ENCODE assay signal across 18 cellular contexts in genomic region chr16:626174-626765, GRCh38. TPM values are rescaled to one million over a fixed set of nuclear protein-coding genes. Genes with fewer than 3 reads are reported as not detected.
DNase-seq lines count a peak whose midpoint lies in the region; ATAC-seq, FAIRE-seq and TF ChIP-seq lines count a peak whose summit lies in the region.
"Had no signal": no experiment of that assay in that cellular context is flagged by ENCODE, and none has a peak within 500 bp of the region (broad histone marks: within the 10 kb centered on the region; RNA-seq: fewer than 3 reads in every experiment).

No MANE protein-coding gene starts in this region.

- no peaks in the 10 kb centered on the region for H3K9me1 ChIP-seq in endothelial cell of umbilical vein (replicated peaks; ENCODE audit: control insufficient read depth, extremely low read depth, insufficient read depth, low read length)

- H3K79me2 ChIP-seq in endothelial cell of umbilical vein (ENCODE audit: control insufficient read depth, insufficient read depth, low read length): no peaks in the 10 kb centered on the region

- H3K4me1 ChIP-seq in endothelial cell of umbilical vein (ENCODE audit: control insufficient read depth, extremely low read depth, insufficient read depth, low read length) (peaks cover 3% of the 10 kb centered on the region), psoas muscle (peaks cover 25% of the 10 kb centered on the region)

- no peak overlapping the region for H3K4me2 ChIP-seq in endothelial cell of umbilical vein (ENCODE audit: insufficient read depth, low read length)

- 89 to 94% (median 90%) methylated on average over 11 to 19 of the region's 19 CpGs for WGBS in psoas muscle, 3 donors

- H3K27ac ChIP-seq in AG04450 (ENCODE audit: low read depth, low read length) (peak overlapping the region; percentile 86), RWPE1 (peak overlapping the region; percentile 97), endothelial cell of umbilical vein (ENCODE audit: insufficient read depth, low read depth, low read length) (peak overlapping the region; percentile 70), psoas muscle (peak overlapping the region; percentile 68)

- no peak for TF ChIP-seq POLR2A in endothelial cell of umbilical vein (IDR thresholded peaks at IDR 0.05; ENCODE audit: low read depth, low read length)

- POLR2A ChIA-PET in AG04450 (lab: Yijun Ruan, JAX) (interaction anchor here (2.3 kb wide), 1 partner anchor 10 kb away, joined by 10 read pairs; the partner anchor contains the start of gene METTL26), RWPE1 (lab: Yijun Ruan, JAX; ENCODE audit: low non-redundant PET) (interaction anchor here (1.0 kb wide), 1 partner anchor 10 kb away, joined by 3 read pairs; the partner anchor contains the start of gene METTL26), endothelial cell of umbilical vein (lab: Charles Lee) (interaction anchor here (0.6 to 1.2 kb wide), 2 partner anchors 10 to 212 kb away, joined by 4 to 6 read pairs; partner anchors contain the start of gene METTL26)

- DNase-seq in AG04450 (ENCODE audit: low read depth, low spot score) (no peak), RWPE1 (ENCODE audit: low spot score) (no peak), endothelial cell of umbilical vein (ENCODE audit: low read depth, low spot score) (no peak), psoas muscle (peak in 1 of 2 donors; percentile 13), T-helper 1 cell (no peak), GM19238 (ENCODE audit: insufficient read length, low spot score) (no peak), glomerular visceral epithelial cell (ENCODE audit: extremely low spot score) (no peak)
- no peak for DNase-seq in stimulated activated CD8-positive, alpha-beta memory T cell treated with anti-CD3 and anti-CD28 coated beads, Interleukin-4, amount 100 ng/mL, for 48 hours
- DNase-seq: activated B cell treated with CpG ODN at 0.5 μM for 24 hours; activated CD4-positive, alpha-beta T cell treated with anti-CD3 and anti-CD28 coated beads, Interleukin-2, amount 50 U/mL, for 48 hours; activated gamma-delta T cell treated with Interleukin-2 at 50 U/mL for 16 hours; central memory CD4-positive, alpha-beta T cell; KBM-7; natural killer cell; NCI-H187; NCI-H2227 treated with DMSO at 0.1 percent for 48 hours; NCI-H748 treated with DMSO at 0.1 percent for 48 hours; SIG-M5 had no signal

- H3K4me3 ChIP-seq in AG04450 (ENCODE audit: low read depth, low read length) (no peak overlapping the region), endothelial cell of umbilical vein (replicated peaks in 1 of 3; ENCODE audit: insufficient read depth in 1 of 3, low read depth in 1 of 3, low read length in 3 of 3) (no peak overlapping the region), psoas muscle (no peak overlapping the region)

- CTCF ChIA-PET in AG04450 (lab: Charles Lee): interaction anchor here (0.6 kb wide), 1 partner anchor 855 kb away, joined by 7 read pairs; no protein-coding TSS in a partner anchor
- CTCF ChIA-PET in RWPE1 (lab: Yijun Ruan, JAX): interaction anchor here (1.4 kb wide), 1 partner anchor 22 kb away, joined by 5 read pairs; no protein-coding TSS in a partner anchor
- CTCF ChIA-PET in endothelial cell of umbilical vein (lab: Charles Lee): interaction anchor here (1.0 to 1.6 kb wide), 3 partner anchors 10 to 36 kb away, joined by 3 to 7 read pairs (median 3); partner anchors contain the start of genes MCRIP2 and METTL26

- dilution Hi-C loops in endothelial cell of umbilical vein (cut with MboI; ENCODE audit: extremely low pct_ligation_motif_present, low sequenced_read_pairs): no loop called here

- no peak for FAIRE-seq in endothelial cell of umbilical vein (lab: Jason Lieb, UNC)

- no peaks in the 10 kb centered on the region for H3K27me3 ChIP-seq in AG04450 (ENCODE audit: control insufficient read depth, insufficient read depth, low read length)
- H3K27me3 ChIP-seq in endothelial cell of umbilical vein (ENCODE audit: control insufficient read depth in 2 of 2, insufficient read depth in 2 of 2, low read length in 2 of 2): no peaks in the 10 kb centered on the region
- no peaks in the 10 kb centered on the region for H3K27me3 ChIP-seq in psoas muscle (ENCODE audit: insufficient read depth in 3 of 3, low read length in 2 of 3)

- H3K9ac ChIP-seq in endothelial cell of umbilical vein (replicated peaks; ENCODE audit: extremely low read depth, insufficient read depth, low read length): no peak overlapping the region

- intact Hi-C loops in endothelial cell of umbilical vein (cut with micrococcal nuclease) (loop anchor here (2.0 kb wide), 1 partner anchor 37 kb away; no protein-coding TSS in a partner anchor), psoas muscle (cut with DNase I) (loop anchor here in 1 of 2 donors (5.0 kb wide), 1 partner anchor 34 kb away; the partner anchor contains the start of gene RAB40C)

- H4K20me1 ChIP-seq in endothelial cell of umbilical vein (replicated peaks; ENCODE audit: control insufficient read depth, extremely low read depth, insufficient read depth, low read length): no peaks in the 10 kb centered on the region

- H3K36me3 ChIP-seq in endothelial cell of umbilical vein (ENCODE audit: control insufficient read depth in 2 of 2, extremely low read depth in 1 of 2, insufficient read depth in 2 of 2, low read length in 2 of 2) (peaks cover 0 to 5% of the 10 kb centered on the region in 2 experiments), psoas muscle (ENCODE audit: insufficient read depth in 1 of 2, low read depth in 1 of 2) (peaks cover 0 to 33% of the 10 kb centered on the region in 2 donors)

- no peak for ATAC-seq in psoas muscle
- ATAC-seq: natural killer cell had no signal

- no peak overlapping the region for H2AFZ ChIP-seq in endothelial cell of umbilical vein (ENCODE audit: low read depth, low read length)

- H3K9me3 ChIP-seq in AG04450 (ENCODE audit: control insufficient read depth, insufficient read depth, low read length): peaks cover 20% of the 10 kb centered on the region; the same call in 1 of the 2 replicates
- no peaks in the 10 kb centered on the region for H3K9me3 ChIP-seq in endothelial cell of umbilical vein (replicated peaks; ENCODE audit: control insufficient read depth, insufficient read depth, low read length)
- H3K9me3 ChIP-seq in psoas muscle: no peaks in the 10 kb centered on the region

- TF ChIP-seq CTCF in AG04450 (IDR thresholded peaks at IDR 0.05; ENCODE audit: low read depth, low read length) (no peak), RWPE1 (conservative IDR thresholded peaks at IDR 0.05; ENCODE audit: low read depth) (no peak), endothelial cell of umbilical vein (IDR thresholded peaks at IDR 0.05; ENCODE audit: extremely low read depth in 1 of 2, insufficient read depth in 1 of 2, low read depth in 1 of 2, low read length in 2 of 2) (no peak), psoas muscle (IDR thresholded peaks at IDR 0.05) (no peak)

- no TSS peak for BruUV-seq in endothelial cell of umbilical vein (replicated peaks; lab: Mats Ljungman, UMichigan)

RNA-seq across cellular contexts. Expression of gene WFIKKN1, which starts 4.5 kb away (rescaled TPM):
- not detected in 2 replicates for polyA plus RNA-seq in AG04450 (2011; rRNA removed)
- polyA minus RNA-seq in AG04450 (2011; rRNA and poly(A)+ RNA removed): not detected in 2 replicates
- 0.28 and 0.40 TPM in 2 replicates for total RNA-seq in endothelial cell of umbilical vein
- polyA plus RNA-seq in endothelial cell of umbilical vein: 0.03 and 0.06 TPM in 2 replicates
- polyA plus RNA-seq in endothelial cell of umbilical vein (2011; cell fraction: cytosol; rRNA removed): 0.03 TPM in 1 of 2 replicates, not detected in the other
- 0.24 and 0.28 TPM in 2 replicates for polyA plus RNA-seq in endothelial cell of umbilical vein (2011; cell fraction: nucleus; rRNA removed)
- not detected in 2 replicates for polyA plus RNA-seq in endothelial cell of umbilical vein (2012)
- 0.10 and 0.15 TPM in 2 replicates for polyA minus RNA-seq in endothelial cell of umbilical vein
- polyA minus RNA-seq in endothelial cell of umbilical vein (2011; cell fraction: cytosol; rRNA and poly(A)+ RNA removed): 7.5 TPM
- polyA minus RNA-seq in endothelial cell of umbilical vein (2011; cell fraction: nucleus; rRNA and poly(A)+ RNA removed): 0.14 and 0.48 TPM in 2 replicates
- 1 to 10 TPM in 2 of 4 donors, under 1 TPM in 2; 0.30 to 2.0 (median 0.82) TPM for total RNA-seq in psoas muscle
- under 1 TPM; 0.31 to 0.61 (median 0.36) TPM for polyA plus RNA-seq in psoas muscle

RNA-seq across cellular contexts. Expression of gene METTL26, which starts 9.8 kb away (rescaled TPM):
- polyA plus RNA-seq in AG04450 (2011; rRNA removed) (58.3 and 69.5 TPM in 2 replicates), endothelial cell of umbilical vein (138 and 215 TPM in 2 replicates), psoas muscle (10 to 100 TPM; 90.8 to 97.8 (median 96.4) TPM)
- polyA minus RNA-seq in AG04450 (2011; rRNA and poly(A)+ RNA removed): 35.2 and 39.7 TPM in 2 replicates
- total RNA-seq in endothelial cell of umbilical vein (112 and 114 TPM in 2 replicates), psoas muscle (10 to 100 TPM; 42.4 to 55.6 (median 48.4) TPM)
- 87.8 and 112 TPM in 2 replicates for polyA plus RNA-seq in endothelial cell of umbilical vein (2011; cell fraction: cytosol; rRNA removed)
- polyA plus RNA-seq in endothelial cell of umbilical vein (2011; cell fraction: nucleus; rRNA removed): 69.0 and 73.9 TPM in 2 replicates
- polyA plus RNA-seq in endothelial cell of umbilical vein (2012): 71.8 and 108 TPM in 2 replicates
- polyA minus RNA-seq in endothelial cell of umbilical vein: 26.7 and 39.2 TPM in 2 replicates
- 149 TPM for polyA minus RNA-seq in endothelial cell of umbilical vein (2011; cell fraction: cytosol; rRNA and poly(A)+ RNA removed)
- polyA minus RNA-seq in endothelial cell of umbilical vein (2011; cell fraction: nucleus; rRNA and poly(A)+ RNA removed): 10.4 and 17.6 TPM in 2 replicates

RNA-seq across cellular contexts. Expression of gene MCRIP2, which starts 15.4 kb away (rescaled TPM):
- polyA plus RNA-seq in AG04450 (2011; rRNA removed) (6.7 and 10.8 TPM in 2 replicates), endothelial cell of umbilical vein (18.9 and 29.9 TPM in 2 replicates), psoas muscle (100 to 1,000 TPM in 2 of 3 donors, 10 to 100 TPM in 1; 95.1 to 124 (median 108) TPM)
- polyA minus RNA-seq in AG04450 (2011; rRNA and poly(A)+ RNA removed): 1.6 and 1.9 TPM in 2 replicates
- total RNA-seq in endothelial cell of umbilical vein (12.9 and 17.1 TPM in 2 replicates), psoas muscle (10 to 100 TPM; 61.6 to 80.2 (median 68.9) TPM)
- polyA plus RNA-seq in endothelial cell of umbilical vein (2011; cell fraction: cytosol; rRNA removed): 9.2 and 13.2 TPM in 2 replicates
- 7.1 and 7.4 TPM in 2 replicates for polyA plus RNA-seq in endothelial cell of umbilical vein (2011; cell fraction: nucleus; rRNA removed)
- polyA plus RNA-seq in endothelial cell of umbilical vein (2012): 12.8 and 19.9 TPM in 2 replicates
- polyA minus RNA-seq in endothelial cell of umbilical vein: 2.5 TPM in 2 replicates
- 45.1 TPM for polyA minus RNA-seq in endothelial cell of umbilical vein (2011; cell fraction: cytosol; rRNA and poly(A)+ RNA removed)
- polyA minus RNA-seq in endothelial cell of umbilical vein (2011; cell fraction: nucleus; rRNA and poly(A)+ RNA removed): 1.8 and 2.5 TPM in 2 replicates

RNA-seq across cellular contexts. Expression of gene WDR90, which starts 22.9 kb away (rescaled TPM):
- polyA plus RNA-seq in AG04450 (2011; rRNA removed) (2.1 and 2.5 TPM in 2 replicates), endothelial cell of umbilical vein (22.2 and 29.2 TPM in 2 replicates), psoas muscle (1 to 10 TPM; 5.6 to 9.7 (median 6.4) TPM)
- polyA minus RNA-seq in AG04450 (2011; rRNA and poly(A)+ RNA removed): 2.8 and 3.5 TPM in 2 replicates
- total RNA-seq in endothelial cell of umbilical vein (50.0 and 51.8 TPM in 2 replicates), psoas muscle (1 to 10 TPM; 4.0 to 9.6 (median 8.1) TPM)
- 8.6 and 10.4 TPM in 2 replicates for polyA plus RNA-seq in endothelial cell of umbilical vein (2011; cell fraction: cytosol; rRNA removed)
- polyA plus RNA-seq in endothelial cell of umbilical vein (2011; cell fraction: nucleus; rRNA removed): 199 and 207 TPM in 2 replicates
- polyA plus RNA-seq in endothelial cell of umbilical vein (2012): 11.3 and 14.4 TPM in 2 replicates
- polyA minus RNA-seq in endothelial cell of umbilical vein: 13.9 and 15.8 TPM in 2 replicates
- 21.8 TPM for polyA minus RNA-seq in endothelial cell of umbilical vein (2011; cell fraction: cytosol; rRNA and poly(A)+ RNA removed)
- polyA minus RNA-seq in endothelial cell of umbilical vein (2011; cell fraction: nucleus; rRNA and poly(A)+ RNA removed): 37.6 and 52.0 TPM in 2 replicates

RNA-seq across cellular contexts. Expression of gene RAB40C, which starts 36.4 kb away (rescaled TPM):
- polyA plus RNA-seq in AG04450 (2011; rRNA removed): 4.2 and 6.1 TPM in 2 replicates
- polyA minus RNA-seq in AG04450 (2011; rRNA and poly(A)+ RNA removed): 3.5 and 3.6 TPM in 2 replicates
- total RNA-seq in endothelial cell of umbilical vein: 16.7 and 18.8 TPM in 2 replicates
- polyA plus RNA-seq in endothelial cell of umbilical vein: 12.4 and 16.3 TPM in 2 replicates
- polyA plus RNA-seq in endothelial cell of umbilical vein (2011; cell fraction: cytosol; rRNA removed): 8.3 and 10.9 TPM in 2 replicates
- 13.7 and 15.5 TPM in 2 replicates for polyA plus RNA-seq in endothelial cell of umbilical vein (2011; cell fraction: nucleus; rRNA removed)
- polyA plus RNA-seq in endothelial cell of umbilical vein (2012): 11.0 and 14.9 TPM in 2 replicates
- polyA minus RNA-seq in endothelial cell of umbilical vein: 7.6 and 8.3 TPM in 2 replicates
- polyA minus RNA-seq in endothelial cell of umbilical vein (2011; cell fraction: cytosol; rRNA and poly(A)+ RNA removed): 17.3 TPM
- 3.1 and 6.3 TPM in 2 replicates for polyA minus RNA-seq in endothelial cell of umbilical vein (2011; cell fraction: nucleus; rRNA and poly(A)+ RNA removed)
- total RNA-seq in psoas muscle: 10 to 100 TPM; 12.3 to 20.2 (median 14.4) TPM
- 10 to 100 TPM; 14.7 to 16.3 (median 15.7) TPM for polyA plus RNA-seq in psoas muscle
